In the genomic region with DNA sequence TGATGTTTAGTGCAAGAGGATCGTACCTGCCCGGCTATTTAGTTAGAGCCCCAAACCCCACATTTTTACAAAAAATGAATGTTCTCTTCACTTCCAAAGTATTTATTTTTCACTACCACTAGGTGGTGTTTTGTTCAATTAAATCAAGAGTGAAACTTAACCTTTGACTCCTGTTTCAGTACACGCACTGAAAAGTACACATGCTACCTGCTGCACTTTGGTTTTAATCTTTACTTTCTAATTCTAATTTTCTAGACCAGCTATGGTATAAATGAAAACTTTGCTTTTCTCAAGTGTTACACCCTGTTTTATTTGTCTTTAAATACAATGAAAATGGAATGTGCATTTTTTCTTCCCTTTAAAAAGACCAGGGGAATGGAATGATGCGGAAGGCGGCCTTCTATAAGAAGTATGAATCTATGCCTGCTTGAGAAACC, we compare ENCODE assay signal across 9 cellular contexts. TPM values are rescaled to one million over a fixed set of nuclear protein-coding genes. Genes with fewer than 3 reads are reported as not detected.
DNase-seq lines count a peak whose midpoint lies in the region; ATAC-seq and TF ChIP-seq lines count a peak whose summit lies in the region.
"Had no signal": no experiment of that assay in that cellular context is flagged by ENCODE, and none has a peak within 500 bp of the region (broad histone marks: within the 10 kb centered on the region; RNA-seq: fewer than 3 reads in every experiment).

No MANE protein-coding gene starts in this region.

- TF ChIP-seq CTCF in brain (conservative IDR thresholded peaks at IDR 0.05): peak; percentile 56 to 69

- H3K9ac ChIP-seq in mesenchymal stem cell (ENCODE audit: low read length): no peak overlapping the region

- H3K9me3 ChIP-seq in mesenchymal stem cell (ENCODE audit: control insufficient read depth, low read length) (no peaks in the 10 kb centered on the region), MG63 (no peaks in the 10 kb centered on the region)
- H3K9me3 ChIP-seq: SJCRH30 had no signal

- no peak overlapping the region for H2AK5ac ChIP-seq in mesenchymal stem cell (ENCODE audit: low read length, severe bottlenecking)

- H3K27ac Mint-ChIP-seq in brain: no peak overlapping the region

- no peak overlapping the region for H2BK5ac ChIP-seq in mesenchymal stem cell (ENCODE audit: low read depth, low read length, poor library complexity, severe bottlenecking)

- DNase-seq in CMK (ENCODE audit: low read depth): peak; percentile 5
- peak; percentile 45 for DNase-seq in NCI-H510A (lab: John Stamatoyannopoulos, UW)
- DNase-seq in mesenchymal stem cell: peak; percentile 49
- DNase-seq in cerebellar nuclear complex (lab: John Stamatoyannopoulos, UW): no peak
- no peak for DNase-seq in MG63

- H4K91ac ChIP-seq in mesenchymal stem cell (ENCODE audit: low read length): no peak overlapping the region

- no peak overlapping the region for H2BK12ac ChIP-seq in mesenchymal stem cell (ENCODE audit: low read length in 2 of 2)

- H3K27ac ChIP-seq in mesenchymal stem cell (ENCODE audit: low read length, poor library complexity, severe bottlenecking): no peak overlapping the region
- H3K27ac ChIP-seq: SJCRH30 had no signal

- H3K36me3 ChIP-seq in mesenchymal stem cell (ENCODE audit: control insufficient read depth in 1 of 2, insufficient read depth in 2 of 2, low read depth in 1 of 2, low read length in 2 of 2) (no peaks in the 10 kb centered on the region), MG63 (no peaks in the 10 kb centered on the region)
- H3K36me3 ChIP-seq: SJCRH30 had no signal

- H2AFZ ChIP-seq in mesenchymal stem cell (ENCODE audit: low read depth, low read length): no peak overlapping the region

- no peaks in the 10 kb centered on the region for H3K4me1 Mint-ChIP-seq in brain

- no peaks in the 10 kb centered on the region for H3K79me1 ChIP-seq in mesenchymal stem cell (replicated peaks; ENCODE audit: low read length, poor library complexity, severe bottlenecking)

- H3K36me3 Mint-ChIP-seq in brain: no peaks in the 10 kb centered on the region

- H3K9me3 Mint-ChIP-seq in brain: peaks cover 0 to 4% (median 0%) of the 10 kb centered on the region in 5 experiments

- H3K14ac ChIP-seq in mesenchymal stem cell (ENCODE audit: low read length in 2 of 2): no peak overlapping the region

- no peak overlapping the region for H3K4me3 ChIP-seq in mesenchymal stem cell (ENCODE audit: insufficient read depth in 1 of 2, low read depth in 1 of 2, low read length in 2 of 2)
- no peak overlapping the region for H3K4me3 ChIP-seq in MG63
- H3K4me3 ChIP-seq: SJCRH30 had no signal

- no peak overlapping the region for H3K23ac ChIP-seq in mesenchymal stem cell (ENCODE audit: low read length in 2 of 2)

- no peak overlapping the region for H2BK15ac ChIP-seq in mesenchymal stem cell (ENCODE audit: low read depth, poor library complexity, severe bottlenecking)

- H3K4me1 ChIP-seq in mesenchymal stem cell (ENCODE audit: control insufficient read depth, insufficient read depth, low read depth, low read length): no peaks in the 10 kb centered on the region
- H3K4me1 ChIP-seq: SJCRH30 had no signal

- H3K18ac ChIP-seq in mesenchymal stem cell (ENCODE audit: low read depth in 1 of 2, low read length in 2 of 2): no peak overlapping the region

- no peak overlapping the region for H4K8ac ChIP-seq in mesenchymal stem cell (ENCODE audit: low read length)

- WGBS in mesenchymal stem cell: no CpG with 5 or more reads among the region's 5 CpGs

- H3K27me3 ChIP-seq in mesenchymal stem cell (ENCODE audit: control insufficient read depth in 1 of 2, insufficient read depth in 1 of 2, low read length in 2 of 2): no peaks in the 10 kb centered on the region
- no peaks in the 10 kb centered on the region for H3K27me3 ChIP-seq in MG63
- H3K27me3 ChIP-seq: SJCRH30 had no signal

- no peak overlapping the region for H2BK120ac ChIP-seq in mesenchymal stem cell (ENCODE audit: low read depth, low read length)

- no peak overlapping the region for H3K4ac ChIP-seq in mesenchymal stem cell (ENCODE audit: low read depth in 1 of 2, low read length in 2 of 2)

- no peak overlapping the region for H3K4me2 ChIP-seq in mesenchymal stem cell (ENCODE audit: low read length, poor library complexity, severe bottlenecking)

- no peak overlapping the region for H3K4me3 Mint-ChIP-seq in brain

- ATAC-seq in GM19395 (IDR thresholded peaks at IDR 0.05; ENCODE audit: unreplicated experiment) (peak; percentile 81), GM19035 (IDR thresholded peaks at IDR 0.05; ENCODE audit: unreplicated experiment) (no peak)

- no peaks in the 10 kb centered on the region for H3K27me3 Mint-ChIP-seq in brain

RNA-seq across cellular contexts. Expression of gene CHN1, which starts 31.4 kb away (rescaled TPM):
- 195 TPM for polyA plus RNA-seq in brain (ENCODE audit: insufficient read depth, low read depth, low replicate concordance)
- 21.7 TPM for polyA plus RNA-seq in mesenchymal stem cell (2013, experiment 1 of 2)
- polyA plus RNA-seq in mesenchymal stem cell (2013, experiment 2 of 2): 20.5 TPM
- total RNA-seq in MG63 (2014; rRNA removed; shearing (Covaris generic); ENCODE audit: low replicate concordance): 6.4 and 8.1 TPM in 2 replicates

Comparison
In these comparisons a context has a peak if more than half of its experiments do, and no peak if none do; other contexts are left out.
1. DNase-seq: peak in CMK (single experiment), NCI-H510A (single experiment) and mesenchymal stem cell (single experiment); none in cerebellar nuclear complex (0 of 2) and MG63 (single experiment).